ENCODE assay signal across 21 cellular contexts in the genomic region with DNA sequence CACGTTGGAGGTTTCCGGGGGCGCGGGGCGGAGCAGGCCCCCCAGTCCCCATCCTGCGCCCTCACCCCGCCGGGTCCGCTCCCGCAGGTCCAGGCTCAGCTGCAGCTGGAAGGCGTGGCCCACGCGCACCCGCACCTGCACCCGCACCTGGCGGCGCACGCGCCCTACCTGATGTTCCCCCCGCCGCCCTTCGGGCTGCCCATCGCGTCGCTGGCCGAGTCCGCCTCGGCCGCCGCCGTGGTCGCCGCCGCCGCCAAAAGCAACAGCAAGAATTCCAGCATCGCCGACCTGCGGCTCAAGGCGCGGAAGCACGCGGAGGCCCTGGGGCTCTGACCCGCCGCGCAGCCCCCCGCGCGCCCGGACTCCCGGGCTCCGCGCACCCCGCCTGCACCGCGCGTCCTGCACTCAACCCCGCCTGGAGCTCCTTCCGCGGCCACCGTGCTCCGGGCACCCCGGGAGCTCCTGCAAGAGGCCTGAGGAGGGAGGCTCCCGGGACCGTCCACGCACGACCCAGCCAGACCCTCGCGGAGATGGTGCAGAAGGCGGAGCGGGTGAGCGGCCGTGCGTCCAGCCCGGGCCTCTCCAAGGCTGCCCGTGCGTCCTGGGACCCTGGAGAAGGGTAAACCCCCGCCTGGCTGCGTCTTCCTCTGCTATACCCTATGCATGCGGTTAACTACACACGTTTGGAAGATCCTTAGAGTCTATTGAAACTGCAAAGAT. TPM values are rescaled to one million over a fixed set of nuclear protein-coding genes. Genes with fewer than 3 reads are reported as not detected.
DNase-seq lines count a peak whose midpoint lies in the region; ATAC-seq and TF ChIP-seq lines count a peak whose summit lies in the region.
"Had no signal": no experiment of that assay in that cellular context is flagged by ENCODE, and none has a peak within 500 bp of the region (broad histone marks: within the 10 kb centered on the region; RNA-seq: fewer than 3 reads in every experiment).

No MANE protein-coding gene starts in this region.

- H3K27ac Mint-ChIP-seq in neural progenitor cell: no peak overlapping the region
- H3K27ac Mint-ChIP-seq: CD14-positive monocyte had no signal

- POLR2A ChIA-PET in BJ (lab: Charles Lee): no interaction called here

- H3K9ac ChIP-seq in HUES6 (ENCODE audit: low read length): no peak overlapping the region
- H3K9ac ChIP-seq in neural progenitor cell: no peak overlapping the region

- peaks cover 19% of the 10 kb centered on the region for H3K36me3 ChIP-seq in BJ (ENCODE audit: control insufficient read depth, insufficient read depth, low read length)
- H3K36me3 ChIP-seq in HUES6 (ENCODE audit: control insufficient read depth, insufficient read depth, low read length): no peaks in the 10 kb centered on the region
- H3K36me3 ChIP-seq in iPS DF 6.9 (ENCODE audit: control insufficient read depth, insufficient read depth, low read length): no peaks in the 10 kb centered on the region; the same call in 1 of the 2 replicates
- H3K36me3 ChIP-seq in neural progenitor cell: no peaks in the 10 kb centered on the region
- H3K36me3 ChIP-seq: tibial artery had no signal

- peak overlapping the region; percentile 80 for H2AFZ ChIP-seq in neural progenitor cell (replicated peaks)

- H3K9me3 ChIP-seq in HUES6 (ENCODE audit: control insufficient read depth, insufficient read depth, low read depth, low read length) (no peaks in the 10 kb centered on the region), iPS DF 6.9 (ENCODE audit: control insufficient read depth, insufficient read depth, low read length) (no peaks in the 10 kb centered on the region), neural progenitor cell (ENCODE audit: low read depth) (no peaks in the 10 kb centered on the region)
- H3K9me3 ChIP-seq: tibial artery had no signal

- H3K9me3 Mint-ChIP-seq in neural progenitor cell: no peaks in the 10 kb centered on the region
- H3K9me3 Mint-ChIP-seq: neural crest cell had no signal

- no peaks in the 10 kb centered on the region for H3F3A ChIP-seq in neural progenitor cell (ENCODE audit: low read depth)

- no CpG with 5 or more reads among the region's 80 CpGs for WGBS in iPS DF 6.9 (ENCODE audit: insufficient coverage, insufficient read length)

- H3K27me3 ChIP-seq in BJ (ENCODE audit: control insufficient read depth, insufficient read depth, low read length): no peaks in the 10 kb centered on the region
- peaks cover 86% of the 10 kb centered on the region for H3K27me3 ChIP-seq in HUES6 (ENCODE audit: control insufficient read depth, insufficient read depth, low read length)
- peaks cover 56% of the 10 kb centered on the region for H3K27me3 ChIP-seq in iPS DF 6.9 (ENCODE audit: control insufficient read depth, insufficient read depth, low read length)
- peaks cover 84% of the 10 kb centered on the region for H3K27me3 ChIP-seq in neural progenitor cell

- H4K20me1 ChIP-seq in neural progenitor cell (ENCODE audit: low read depth): peaks cover 34% of the 10 kb centered on the region

- H3K27ac ChIP-seq in HUES6 (ENCODE audit: low read depth, low read length) (no peak overlapping the region), iPS DF 6.9 (ENCODE audit: low read length) (no peak overlapping the region), neural progenitor cell (no peak overlapping the region)
- H3K27ac ChIP-seq: tibial artery had no signal

- peak overlapping the region; percentile 26 for H3K4me3 ChIP-seq in BJ (ENCODE audit: low read depth, low read length)
- peak overlapping the region; percentile 66 for H3K4me3 ChIP-seq in HUES6 (ENCODE audit: low read depth, low read length)
- H3K4me3 ChIP-seq in iPS DF 6.9 (ENCODE audit: low read length): peak overlapping the region; percentile 18; the same call in 1 of the 2 replicates
- H3K4me3 ChIP-seq in neural progenitor cell: peak overlapping the region; percentile 41
- H3K4me3 ChIP-seq: tibial artery had no signal

- H3K4me1 Mint-ChIP-seq in neural progenitor cell: peaks cover 4% of the 10 kb centered on the region
- H3K4me1 Mint-ChIP-seq: CD14-positive monocyte had no signal

- H3K4me3 Mint-ChIP-seq in neural progenitor cell: peak overlapping the region; percentile 50
- H3K4me3 Mint-ChIP-seq: neural crest cell had no signal

- H3K36me3 Mint-ChIP-seq in neural progenitor cell: no peaks in the 10 kb centered on the region
- H3K36me3 Mint-ChIP-seq: CD14-positive monocyte had no signal

- peaks cover 51% of the 10 kb centered on the region for H3K27me3 Mint-ChIP-seq in neural progenitor cell (ENCODE audit: insufficient read depth, low read depth)

- DNase-seq in BJ (ENCODE audit: low read depth) (no peak), iPS DF 6.9 (ENCODE audit: low read depth, low spot score) (no peak), neural progenitor cell (ENCODE audit: low spot score) (peak; percentile 73), NCI-H2107 treated with DMSO at 0.1 percent for 48 hours (lab: John Stamatoyannopoulos, UW; ENCODE audit: unreplicated experiment) (no peak), NCI-H2196 treated with DMSO at 0.1 percent for 48 hours (lab: John Stamatoyannopoulos, UW; ENCODE audit: unreplicated experiment) (no peak), NCI-H2107 (lab: John Stamatoyannopoulos, UW) (no peak)
- DNase-seq: islet precursor cell; NCI-H2029; NCI-H510A treated with DMSO at 0.1 percent for 48 hours; SHP77 treated with DMSO at 0.1 percent for 48 hours; stimulated activated CD4-positive, alpha-beta T cell treated with anti-CD3 and anti-CD28 coated beads, Interleukin-12 subunit alpha, Interleukin-12 subunit beta, amount 100 ng/mL, for 4 hours; T-helper 2 cell; tibial artery had no signal

- H3K4me1 ChIP-seq in HUES6 (ENCODE audit: control insufficient read depth, insufficient read depth, low read length): peaks cover under 1% of the 10 kb centered on the region
- H3K4me1 ChIP-seq in iPS DF 6.9 (ENCODE audit: control insufficient read depth, insufficient read depth, low read length): no peaks in the 10 kb centered on the region; the same call in 1 of the 2 replicates
- H3K4me1 ChIP-seq in neural progenitor cell: peaks cover 9% of the 10 kb centered on the region

- H3K79me2 ChIP-seq in neural progenitor cell (ENCODE audit: low read depth): no peaks in the 10 kb centered on the region

- CTCF ChIA-PET in BJ (lab: Yijun Ruan, JAX): no interaction called here

- H3K4me2 ChIP-seq in neural progenitor cell: peak overlapping the region; percentile 89

- TF ChIP-seq CTCF in BJ (IDR thresholded peaks at IDR 0.05; ENCODE audit: insufficient read depth, low read depth, low read length) (no peak), neural progenitor cell (IDR thresholded peaks at IDR 0.05) (no peak)

- ATAC-seq in HG03439 (IDR thresholded peaks at IDR 0.05; ENCODE audit: unreplicated experiment): no peak

RNA-seq across cellular contexts. Expression of a gene that starts 13.9 kb away (rescaled TPM):
- 18.2 and 22.8 TPM in 2 replicates for polyA plus RNA-seq in BJ (2011; rRNA removed)
- polyA minus RNA-seq in BJ (2011; rRNA and poly(A)+ RNA removed): 12.0 and 14.5 TPM in 2 replicates
- not detected in 2 replicates for total RNA-seq in neural progenitor cell (ENCODE audit: low replicate concordance)
- total RNA-seq: A673; activated CD8-positive, alpha-beta memory T cell treated with anti-CD3 and anti-CD28 coated beads for 36 hours; dermis microvascular lymphatic vessel endothelial cell had no signal
- polyA plus RNA-seq: CD14-positive monocyte, esophagus had no signal
